20 cellular contexts compared by ENCODE assay signal in the genomic region with DNA sequence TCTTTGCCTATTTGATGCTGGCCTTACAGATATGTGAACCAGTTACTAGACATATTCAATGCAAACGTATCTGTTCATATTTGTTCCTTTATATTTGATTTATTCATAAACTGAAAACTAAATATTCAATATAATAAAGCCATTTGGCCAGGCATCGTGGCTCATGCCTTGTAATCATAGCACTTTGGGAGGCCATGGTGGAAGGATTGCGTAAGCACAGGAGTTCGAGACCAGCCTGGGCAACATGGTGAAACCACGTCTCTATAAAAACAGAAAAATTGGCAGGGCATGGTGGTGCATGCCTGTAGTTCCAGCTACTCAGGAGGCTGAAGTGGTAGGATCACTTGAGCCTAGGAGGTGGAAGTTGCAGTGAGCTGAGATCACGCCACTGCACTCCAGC.
"Had no signal": no experiment of that assay in that cellular context is flagged by ENCODE, and none has a peak within 500 bp of the region (broad histone marks: within the 10 kb centered on the region; RNA-seq: fewer than 3 reads in every experiment).

No MANE protein-coding gene starts in this region.

- H3K9me3 ChIP-seq: gastrocnemius medialis, left ventricle myocardium inferior, tibial nerve had no signal

- H3K4me1 ChIP-seq: gastrocnemius medialis, left ventricle myocardium inferior, neural progenitor cell had no signal

- H3K27ac Mint-ChIP-seq: activated CD4-positive, alpha-beta T cell treated with anti-CD3 and anti-CD28 coated beads, Interleukin-2, amount 10 ng/mL, durations not matched to agents 7 days and 5 days; activated CD8-positive, alpha-beta T cell treated with anti-CD3 and anti-CD28 coated beads for 36 hours; activated naive CD4-positive, alpha-beta T cell treated with anti-CD3 and anti-CD28 coated beads, Interleukin-2, amount 50 U/mL, for 72 hours; brain; naive thymus-derived CD4-positive, alpha-beta T cell; neural progenitor cell; stimulated activated effector memory CD8-positive, alpha-beta T cell treated with anti-CD3 and anti-CD28 coated beads, Interleukin-12 subunit alpha, Interleukin-12 subunit beta, amount 100 ng/mL, for 72 hours; stimulated activated naive CD8-positive, alpha-beta T cell treated with anti-CD3 and anti-CD28 coated beads, Interleukin-15, amount 100 ng/mL, for 72 hours had no signal

- H2AFZ ChIP-seq: neural progenitor cell had no signal

- H3K4me3 ChIP-seq: gastrocnemius medialis, left ventricle myocardium inferior, neural progenitor cell, tibial nerve had no signal

- H3K9ac ChIP-seq: neural progenitor cell had no signal

- H3K27ac ChIP-seq: gastrocnemius medialis, left ventricle myocardium inferior, neural progenitor cell, tibial nerve had no signal

- H3K9me3 Mint-ChIP-seq: activated CD4-positive, alpha-beta T cell treated with anti-CD3 and anti-CD28 coated beads, Interleukin-2, amount 10 ng/mL, durations not matched to agents 7 days and 5 days; activated CD8-positive, alpha-beta T cell treated with anti-CD3 and anti-CD28 coated beads for 36 hours; activated naive CD4-positive, alpha-beta T cell treated with anti-CD3 and anti-CD28 coated beads, Interleukin-2, amount 50 U/mL, for 72 hours; brain; naive thymus-derived CD4-positive, alpha-beta T cell; neural progenitor cell; stimulated activated effector memory CD8-positive, alpha-beta T cell treated with anti-CD3 and anti-CD28 coated beads, Interleukin-12 subunit alpha, Interleukin-12 subunit beta, amount 100 ng/mL, for 72 hours; stimulated activated naive CD8-positive, alpha-beta T cell treated with anti-CD3 and anti-CD28 coated beads, Interleukin-15, amount 100 ng/mL, for 72 hours had no signal

- H3K27me3 ChIP-seq: gastrocnemius medialis, neural progenitor cell, tibial nerve had no signal

- DNase-seq: activated CD4-positive, alpha-beta T cell treated with anti-CD3 and anti-CD28 coated beads, Interleukin-2, amount 10 ng/mL, durations not matched to agents 7 days and 5 days; activated CD4-positive, CD25-positive, alpha-beta regulatory T cell treated with anti-CD3 and anti-CD28 coated beads, Interleukin-2, amount 50 U/mL, for 72 hours; activated CD8-positive, alpha-beta T cell treated with anti-CD3 and anti-CD28 coated beads for 36 hours; activated gamma-delta T cell treated with Interleukin-2 at 50 U/mL for 16 hours; aorta; caudate nucleus; dermis blood vessel endothelial cell; effector CD8-positive, alpha-beta T cell; gastrocnemius medialis; hypothalamus; left ventricle myocardium inferior; naive thymus-derived CD4-positive, alpha-beta T cell; stimulated activated CD4-positive, alpha-beta T cell treated with anti-CD3 and anti-CD28 coated beads, Interleukin-12 subunit alpha, Interleukin-12 subunit beta, amount 100 ng/mL, for 4 hours; stimulated activated CD4-positive, alpha-beta T cell treated with anti-CD3 and anti-CD28 coated beads, Interleukin-1b, Interleukin-23, amount 100 ng/mL, for 48 hours; stimulated activated naive CD8-positive, alpha-beta T cell treated with anti-CD3 and anti-CD28 coated beads, Interleukin-15, amount 100 ng/mL, for 72 hours had no signal

- H3K4me1 Mint-ChIP-seq: brain; neural progenitor cell; stimulated activated effector memory CD8-positive, alpha-beta T cell treated with anti-CD3 and anti-CD28 coated beads, Interleukin-12 subunit alpha, Interleukin-12 subunit beta, amount 100 ng/mL, for 72 hours; stimulated activated naive CD8-positive, alpha-beta T cell treated with anti-CD3 and anti-CD28 coated beads, Interleukin-15, amount 100 ng/mL, for 72 hours had no signal

- ATAC-seq: activated CD8-positive, alpha-beta T cell treated with anti-CD3 and anti-CD28 coated beads for 36 hours; activated naive CD4-positive, alpha-beta T cell treated with anti-CD3 and anti-CD28 coated beads, Interleukin-2, amount 50 U/mL, for 72 hours; gastrocnemius medialis; naive thymus-derived CD4-positive, alpha-beta T cell; stimulated activated effector memory CD8-positive, alpha-beta T cell treated with anti-CD3 and anti-CD28 coated beads, Interleukin-12 subunit alpha, Interleukin-12 subunit beta, amount 100 ng/mL, for 72 hours; stimulated activated naive CD8-positive, alpha-beta T cell treated with anti-CD3 and anti-CD28 coated beads, Interleukin-15, amount 100 ng/mL, for 72 hours had no signal

- H3K4me2 ChIP-seq: neural progenitor cell had no signal

- H3K4me3 Mint-ChIP-seq: activated CD4-positive, alpha-beta T cell treated with anti-CD3 and anti-CD28 coated beads, Interleukin-2, amount 10 ng/mL, durations not matched to agents 7 days and 5 days; activated CD8-positive, alpha-beta T cell treated with anti-CD3 and anti-CD28 coated beads for 36 hours; brain; naive thymus-derived CD4-positive, alpha-beta T cell; neural progenitor cell; stimulated activated effector memory CD8-positive, alpha-beta T cell treated with anti-CD3 and anti-CD28 coated beads, Interleukin-12 subunit alpha, Interleukin-12 subunit beta, amount 100 ng/mL, for 72 hours; stimulated activated naive CD8-positive, alpha-beta T cell treated with anti-CD3 and anti-CD28 coated beads, Interleukin-15, amount 100 ng/mL, for 72 hours had no signal

- H3K27me3 Mint-ChIP-seq: activated CD4-positive, alpha-beta T cell treated with anti-CD3 and anti-CD28 coated beads, Interleukin-2, amount 10 ng/mL, durations not matched to agents 7 days and 5 days; activated CD8-positive, alpha-beta T cell treated with anti-CD3 and anti-CD28 coated beads for 36 hours; brain; naive thymus-derived CD4-positive, alpha-beta T cell; stimulated activated naive CD8-positive, alpha-beta T cell treated with anti-CD3 and anti-CD28 coated beads, Interleukin-15, amount 100 ng/mL, for 72 hours had no signal
